1 cellular context compared by ENCODE assay signal in the genomic region with DNA sequence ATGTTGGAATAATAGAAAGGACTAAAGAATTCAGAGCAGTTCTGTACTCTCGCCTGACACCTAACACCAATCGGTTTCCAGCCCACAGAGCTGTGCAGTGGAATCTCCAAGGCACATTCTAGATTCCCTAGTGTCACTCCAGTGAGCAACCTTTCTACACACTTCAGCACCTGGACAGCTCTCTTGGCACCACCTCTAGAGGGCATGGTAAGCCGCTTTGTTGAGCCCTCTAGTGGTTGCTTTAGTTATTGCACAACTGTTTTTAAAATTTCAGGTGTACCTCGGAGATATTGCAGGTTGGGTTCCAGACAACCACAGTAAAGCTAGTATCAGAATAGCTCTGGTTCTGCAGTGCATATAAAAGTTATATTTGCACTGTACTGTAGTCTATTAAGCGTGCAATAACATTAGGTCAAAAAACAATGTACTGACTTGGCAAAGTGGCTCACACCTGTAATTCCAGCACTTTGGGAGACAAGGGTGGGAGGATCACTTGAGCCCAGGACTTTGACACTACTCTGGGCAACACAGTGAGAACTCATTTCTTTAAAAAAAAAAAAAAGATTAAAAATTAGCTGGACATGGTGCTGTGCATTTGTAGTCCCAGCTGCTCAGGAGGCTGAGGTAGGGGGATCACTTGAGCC.
TF ChIP-seq lines count a peak whose summit lies in the region.

No MANE protein-coding gene starts in this region.

TF ChIP-seq in HepG2, 621 proteins besides CTCF, POLR2A, EP300 and RAD21 (continued from another document and continues in another):
- TF ChIP-seq ZNF746 (CRISPR knock-in tag; IDR thresholded peaks at IDR 0.05) = peak; percentile 72; the same call in 1 of the 2 replicates
- TF ChIP-seq CEBPB (IDR thresholded peaks at IDR 0.05; ENCODE audit: borderline replicate concordance, low read depth, low read length) = peak; percentile 98
- TF ChIP-seq SMARCE1 (IDR thresholded peaks at IDR 0.05; ENCODE audit: borderline replicate concordance) = no peak
- TF ChIP-seq, protein P1, sequence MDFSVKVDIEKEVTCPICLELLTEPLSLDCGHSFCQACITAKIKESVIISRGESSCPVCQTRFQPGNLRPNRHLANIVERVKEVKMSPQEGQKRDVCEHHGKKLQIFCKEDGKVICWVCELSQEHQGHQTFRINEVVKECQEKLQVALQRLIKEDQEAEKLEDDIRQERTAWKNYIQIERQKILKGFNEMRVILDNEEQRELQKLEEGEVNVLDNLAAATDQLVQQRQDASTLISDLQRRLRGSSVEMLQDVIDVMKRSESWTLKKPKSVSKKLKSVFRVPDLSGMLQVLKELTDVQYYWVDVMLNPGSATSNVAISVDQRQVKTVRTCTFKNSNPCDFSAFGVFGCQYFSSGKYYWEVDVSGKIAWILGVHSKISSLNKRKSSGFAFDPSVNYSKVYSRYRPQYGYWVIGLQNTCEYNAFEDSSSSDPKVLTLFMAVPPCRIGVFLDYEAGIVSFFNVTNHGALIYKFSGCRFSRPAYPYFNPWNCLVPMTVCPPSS (IDR thresholded peaks at IDR 0.05) = no peak
- TF ChIP-seq, protein P2, sequence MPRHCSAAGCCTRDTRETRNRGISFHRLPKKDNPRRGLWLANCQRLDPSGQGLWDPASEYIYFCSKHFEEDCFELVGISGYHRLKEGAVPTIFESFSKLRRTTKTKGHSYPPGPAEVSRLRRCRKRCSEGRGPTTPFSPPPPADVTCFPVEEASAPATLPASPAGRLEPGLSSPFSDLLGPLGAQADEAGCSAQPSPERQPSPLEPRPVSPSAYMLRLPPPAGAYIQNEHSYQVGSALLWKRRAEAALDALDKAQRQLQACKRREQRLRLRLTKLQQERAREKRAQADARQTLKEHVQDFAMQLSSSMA (CRISPR knock-in tag; IDR thresholded peaks at IDR 0.05) = no peak
- no peak for TF ChIP-seq GPN1 (CRISPR knock-in tag; IDR thresholded peaks at IDR 0.05; ENCODE audit: borderline replicate concordance)
- TF ChIP-seq KLF9 (CRISPR knock-in tag; IDR thresholded peaks at IDR 0.05; ENCODE audit: low read depth) = peak; percentile 96; the same call in 1 of the 2 replicates
- no peak for TF ChIP-seq DR1 (CRISPR knock-in tag; IDR thresholded peaks at IDR 0.05)
- no peak for TF ChIP-seq ZNF567 (CRISPR knock-in tag; IDR thresholded peaks at IDR 0.05; ENCODE audit: borderline replicate concordance)
- peak; percentile 98 for TF ChIP-seq HDAC2 (CRISPR knock-in tag; IDR thresholded peaks at IDR 0.05)
- no peak for TF ChIP-seq RBM22 (optimal IDR thresholded peaks at IDR 0.05; ENCODE audit: low read length)
- TF ChIP-seq, protein P3, sequence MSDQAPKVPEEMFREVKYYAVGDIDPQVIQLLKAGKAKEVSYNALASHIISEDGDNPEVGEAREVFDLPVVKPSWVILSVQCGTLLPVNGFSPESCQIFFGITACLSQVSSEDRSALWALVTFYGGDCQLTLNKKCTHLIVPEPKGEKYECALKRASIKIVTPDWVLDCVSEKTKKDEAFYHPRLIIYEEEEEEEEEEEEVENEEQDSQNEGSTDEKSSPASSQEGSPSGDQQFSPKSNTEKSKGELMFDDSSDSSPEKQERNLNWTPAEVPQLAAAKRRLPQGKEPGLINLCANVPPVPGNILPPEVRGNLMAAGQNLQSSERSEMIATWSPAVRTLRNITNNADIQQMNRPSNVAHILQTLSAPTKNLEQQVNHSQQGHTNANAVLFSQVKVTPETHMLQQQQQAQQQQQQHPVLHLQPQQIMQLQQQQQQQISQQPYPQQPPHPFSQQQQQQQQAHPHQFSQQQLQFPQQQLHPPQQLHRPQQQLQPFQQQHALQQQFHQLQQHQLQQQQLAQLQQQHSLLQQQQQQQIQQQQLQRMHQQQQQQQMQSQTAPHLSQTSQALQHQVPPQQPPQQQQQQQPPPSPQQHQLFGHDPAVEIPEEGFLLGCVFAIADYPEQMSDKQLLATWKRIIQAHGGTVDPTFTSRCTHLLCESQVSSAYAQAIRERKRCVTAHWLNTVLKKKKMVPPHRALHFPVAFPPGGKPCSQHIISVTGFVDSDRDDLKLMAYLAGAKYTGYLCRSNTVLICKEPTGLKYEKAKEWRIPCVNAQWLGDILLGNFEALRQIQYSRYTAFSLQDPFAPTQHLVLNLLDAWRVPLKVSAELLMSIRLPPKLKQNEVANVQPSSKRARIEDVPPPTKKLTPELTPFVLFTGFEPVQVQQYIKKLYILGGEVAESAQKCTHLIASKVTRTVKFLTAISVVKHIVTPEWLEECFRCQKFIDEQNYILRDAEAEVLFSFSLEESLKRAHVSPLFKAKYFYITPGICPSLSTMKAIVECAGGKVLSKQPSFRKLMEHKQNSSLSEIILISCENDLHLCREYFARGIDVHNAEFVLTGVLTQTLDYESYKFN (CRISPR knock-in tag; conservative IDR thresholded peaks at IDR 0.05) = no peak
- no peak for TF ChIP-seq ZNF747 (CRISPR knock-in tag; IDR thresholded peaks at IDR 0.05; ENCODE audit: borderline replicate concordance)
- peak; percentile 93 for TF ChIP-seq ZNF607 (CRISPR knock-in tag; IDR thresholded peaks at IDR 0.05; ENCODE audit: borderline replicate concordance)
- TF ChIP-seq MLLT10 (CRISPR knock-in tag; IDR thresholded peaks at IDR 0.05) = no peak
- TF ChIP-seq ZBTB7A (CRISPR knock-in tag; IDR thresholded peaks at IDR 0.05) = peak; percentile 44; the same call in 1 of the 2 replicates
- 0 out of 2 replicates have a peak, but pooled peaks have one; percentile 69 for TF ChIP-seq ZNF83 (CRISPR knock-in tag; IDR thresholded peaks at IDR 0.05; ENCODE audit: borderline replicate concordance)
- TF ChIP-seq TRIM24 (CRISPR knock-in tag; IDR thresholded peaks at IDR 0.05) = no peak
- peak; percentile 87 for TF ChIP-seq RXRB (CRISPR knock-in tag; IDR thresholded peaks at IDR 0.05; ENCODE audit: borderline replicate concordance)
- peak; percentile 81 for TF ChIP-seq KDM2A (CRISPR knock-in tag; IDR thresholded peaks at IDR 0.05; ENCODE audit: borderline replicate concordance, low read depth)
- TF ChIP-seq, protein P4, sequence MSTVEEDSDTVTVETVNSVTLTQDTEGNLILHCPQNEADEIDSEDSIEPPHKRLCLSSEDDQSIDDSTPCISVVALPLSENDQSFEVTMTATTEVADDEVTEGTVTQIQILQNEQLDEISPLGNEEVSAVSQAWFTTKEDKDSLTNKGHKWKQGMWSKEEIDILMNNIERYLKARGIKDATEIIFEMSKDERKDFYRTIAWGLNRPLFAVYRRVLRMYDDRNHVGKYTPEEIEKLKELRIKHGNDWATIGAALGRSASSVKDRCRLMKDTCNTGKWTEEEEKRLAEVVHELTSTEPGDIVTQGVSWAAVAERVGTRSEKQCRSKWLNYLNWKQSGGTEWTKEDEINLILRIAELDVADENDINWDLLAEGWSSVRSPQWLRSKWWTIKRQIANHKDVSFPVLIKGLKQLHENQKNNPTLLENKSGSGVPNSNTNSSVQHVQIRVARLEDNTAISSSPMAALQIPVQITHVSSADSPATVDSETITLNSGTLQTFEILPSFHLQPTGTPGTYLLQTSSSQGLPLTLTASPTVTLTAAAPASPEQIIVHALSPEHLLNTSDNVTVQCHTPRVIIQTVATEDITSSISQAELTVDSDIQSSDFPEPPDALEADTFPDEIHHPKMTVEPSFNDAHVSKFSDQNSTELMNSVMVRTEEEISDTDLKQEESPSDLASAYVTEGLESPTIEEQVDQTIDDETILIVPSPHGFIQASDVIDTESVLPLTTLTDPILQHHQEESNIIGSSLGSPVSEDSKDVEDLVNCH (CRISPR knock-in tag; IDR thresholded peaks at IDR 0.05) = no peak
- peak; percentile 92 for TF ChIP-seq ZNF780A (CRISPR knock-in tag; IDR thresholded peaks at IDR 0.05)
- peak; percentile 100 for TF ChIP-seq MIER2 (CRISPR knock-in tag; IDR thresholded peaks at IDR 0.05)
- peak; percentile 88; the same call in 1 of the 2 replicates for TF ChIP-seq MEIS2 (CRISPR knock-in tag; IDR thresholded peaks at IDR 0.05)
- TF ChIP-seq POLR2G (IDR thresholded peaks at IDR 0.05; ENCODE audit: low read depth, low read length) = no peak
- TF ChIP-seq ZNF501 (CRISPR knock-in tag; IDR thresholded peaks at IDR 0.05) = no peak
- TF ChIP-seq, protein P5, sequence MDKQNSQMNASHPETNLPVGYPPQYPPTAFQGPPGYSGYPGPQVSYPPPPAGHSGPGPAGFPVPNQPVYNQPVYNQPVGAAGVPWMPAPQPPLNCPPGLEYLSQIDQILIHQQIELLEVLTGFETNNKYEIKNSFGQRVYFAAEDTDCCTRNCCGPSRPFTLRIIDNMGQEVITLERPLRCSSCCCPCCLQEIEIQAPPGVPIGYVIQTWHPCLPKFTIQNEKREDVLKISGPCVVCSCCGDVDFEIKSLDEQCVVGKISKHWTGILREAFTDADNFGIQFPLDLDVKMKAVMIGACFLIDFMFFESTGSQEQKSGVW (CRISPR knock-in tag; IDR thresholded peaks at IDR 0.05; ENCODE audit: borderline replicate concordance) = no peak
- TF ChIP-seq YY1 (IDR thresholded peaks at IDR 0.05; ENCODE audit: insufficient read depth, insufficient replicate concordance, low read depth, low read length) = no peak
- TF ChIP-seq THAP11 (CRISPR knock-in tag; IDR thresholded peaks at IDR 0.05) = peak; percentile 80
- TF ChIP-seq TCF12 (IDR thresholded peaks at IDR 0.05) = no peak
- no peak for TF ChIP-seq TCF12 (CRISPR knock-in tag; IDR thresholded peaks at IDR 0.05)
- peak; percentile 87 for TF ChIP-seq ZNF264 (CRISPR knock-in tag; IDR thresholded peaks at IDR 0.05)
- TF ChIP-seq HHEX (CRISPR knock-in tag; IDR thresholded peaks at IDR 0.05) = no peak
- TF ChIP-seq, protein P6, sequence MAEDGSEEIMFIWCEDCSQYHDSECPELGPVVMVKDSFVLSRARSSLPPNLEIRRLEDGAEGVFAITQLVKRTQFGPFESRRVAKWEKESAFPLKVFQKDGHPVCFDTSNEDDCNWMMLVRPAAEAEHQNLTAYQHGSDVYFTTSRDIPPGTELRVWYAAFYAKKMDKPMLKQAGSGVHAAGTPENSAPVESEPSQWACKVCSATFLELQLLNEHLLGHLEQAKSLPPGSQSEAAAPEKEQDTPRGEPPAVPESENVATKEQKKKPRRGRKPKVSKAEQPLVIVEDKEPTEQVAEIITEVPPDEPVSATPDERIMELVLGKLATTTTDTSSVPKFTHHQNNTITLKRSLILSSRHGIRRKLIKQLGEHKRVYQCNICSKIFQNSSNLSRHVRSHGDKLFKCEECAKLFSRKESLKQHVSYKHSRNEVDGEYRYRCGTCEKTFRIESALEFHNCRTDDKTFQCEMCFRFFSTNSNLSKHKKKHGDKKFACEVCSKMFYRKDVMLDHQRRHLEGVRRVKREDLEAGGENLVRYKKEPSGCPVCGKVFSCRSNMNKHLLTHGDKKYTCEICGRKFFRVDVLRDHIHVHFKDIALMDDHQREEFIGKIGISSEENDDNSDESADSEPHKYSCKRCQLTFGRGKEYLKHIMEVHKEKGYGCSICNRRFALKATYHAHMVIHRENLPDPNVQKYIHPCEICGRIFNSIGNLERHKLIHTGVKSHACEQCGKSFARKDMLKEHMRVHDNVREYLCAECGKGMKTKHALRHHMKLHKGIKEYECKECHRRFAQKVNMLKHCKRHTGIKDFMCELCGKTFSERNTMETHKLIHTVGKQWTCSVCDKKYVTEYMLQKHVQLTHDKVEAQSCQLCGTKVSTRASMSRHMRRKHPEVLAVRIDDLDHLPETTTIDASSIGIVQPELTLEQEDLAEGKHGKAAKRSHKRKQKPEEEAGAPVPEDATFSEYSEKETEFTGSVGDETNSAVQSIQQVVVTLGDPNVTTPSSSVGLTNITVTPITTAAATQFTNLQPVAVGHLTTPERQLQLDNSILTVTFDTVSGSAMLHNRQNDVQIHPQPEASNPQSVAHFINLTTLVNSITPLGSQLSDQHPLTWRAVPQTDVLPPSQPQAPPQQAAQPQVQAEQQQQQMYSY (CRISPR knock-in tag; IDR thresholded peaks at IDR 0.05) = no peak
- TF ChIP-seq, protein P7, sequence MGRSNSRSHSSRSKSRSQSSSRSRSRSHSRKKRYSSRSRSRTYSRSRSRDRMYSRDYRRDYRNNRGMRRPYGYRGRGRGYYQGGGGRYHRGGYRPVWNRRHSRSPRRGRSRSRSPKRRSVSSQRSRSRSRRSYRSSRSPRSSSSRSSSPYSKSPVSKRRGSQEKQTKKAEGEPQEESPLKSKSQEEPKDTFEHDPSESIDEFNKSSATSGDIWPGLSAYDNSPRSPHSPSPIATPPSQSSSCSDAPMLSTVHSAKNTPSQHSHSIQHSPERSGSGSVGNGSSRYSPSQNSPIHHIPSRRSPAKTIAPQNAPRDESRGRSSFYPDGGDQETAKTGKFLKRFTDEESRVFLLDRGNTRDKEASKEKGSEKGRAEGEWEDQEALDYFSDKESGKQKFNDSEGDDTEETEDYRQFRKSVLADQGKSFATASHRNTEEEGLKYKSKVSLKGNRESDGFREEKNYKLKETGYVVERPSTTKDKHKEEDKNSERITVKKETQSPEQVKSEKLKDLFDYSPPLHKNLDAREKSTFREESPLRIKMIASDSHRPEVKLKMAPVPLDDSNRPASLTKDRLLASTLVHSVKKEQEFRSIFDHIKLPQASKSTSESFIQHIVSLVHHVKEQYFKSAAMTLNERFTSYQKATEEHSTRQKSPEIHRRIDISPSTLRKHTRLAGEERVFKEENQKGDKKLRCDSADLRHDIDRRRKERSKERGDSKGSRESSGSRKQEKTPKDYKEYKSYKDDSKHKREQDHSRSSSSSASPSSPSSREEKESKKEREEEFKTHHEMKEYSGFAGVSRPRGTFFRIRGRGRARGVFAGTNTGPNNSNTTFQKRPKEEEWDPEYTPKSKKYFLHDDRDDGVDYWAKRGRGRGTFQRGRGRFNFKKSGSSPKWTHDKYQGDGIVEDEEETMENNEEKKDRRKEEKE (IDR thresholded peaks at IDR 0.05) = no peak
- TF ChIP-seq, protein P8, sequence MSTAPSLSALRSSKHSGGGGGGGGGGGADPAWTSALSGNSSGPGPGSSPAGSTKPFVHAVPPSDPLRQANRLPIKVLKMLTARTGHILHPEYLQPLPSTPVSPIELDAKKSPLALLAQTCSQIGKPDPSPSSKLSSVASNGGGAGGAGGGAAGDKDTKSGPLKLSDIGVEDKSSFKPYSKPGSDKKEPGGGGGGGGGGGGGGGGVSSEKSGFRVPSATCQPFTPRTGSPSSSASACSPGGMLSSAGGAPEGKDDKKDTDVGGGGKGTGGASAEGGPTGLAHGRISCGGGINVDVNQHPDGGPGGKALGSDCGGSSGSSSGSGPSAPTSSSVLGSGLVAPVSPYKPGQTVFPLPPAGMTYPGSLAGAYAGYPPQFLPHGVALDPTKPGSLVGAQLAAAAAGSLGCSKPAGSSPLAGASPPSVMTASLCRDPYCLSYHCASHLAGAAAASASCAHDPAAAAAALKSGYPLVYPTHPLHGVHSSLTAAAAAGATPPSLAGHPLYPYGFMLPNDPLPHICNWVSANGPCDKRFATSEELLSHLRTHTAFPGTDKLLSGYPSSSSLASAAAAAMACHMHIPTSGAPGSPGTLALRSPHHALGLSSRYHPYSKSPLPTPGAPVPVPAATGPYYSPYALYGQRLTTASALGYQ (CRISPR knock-in tag; IDR thresholded peaks at IDR 0.05) = no peak
- TF ChIP-seq NKX3-1 (CRISPR knock-in tag; IDR thresholded peaks at IDR 0.05) = peak; percentile 96; the same call in 1 of the 2 replicates
- TF ChIP-seq, protein P9, sequence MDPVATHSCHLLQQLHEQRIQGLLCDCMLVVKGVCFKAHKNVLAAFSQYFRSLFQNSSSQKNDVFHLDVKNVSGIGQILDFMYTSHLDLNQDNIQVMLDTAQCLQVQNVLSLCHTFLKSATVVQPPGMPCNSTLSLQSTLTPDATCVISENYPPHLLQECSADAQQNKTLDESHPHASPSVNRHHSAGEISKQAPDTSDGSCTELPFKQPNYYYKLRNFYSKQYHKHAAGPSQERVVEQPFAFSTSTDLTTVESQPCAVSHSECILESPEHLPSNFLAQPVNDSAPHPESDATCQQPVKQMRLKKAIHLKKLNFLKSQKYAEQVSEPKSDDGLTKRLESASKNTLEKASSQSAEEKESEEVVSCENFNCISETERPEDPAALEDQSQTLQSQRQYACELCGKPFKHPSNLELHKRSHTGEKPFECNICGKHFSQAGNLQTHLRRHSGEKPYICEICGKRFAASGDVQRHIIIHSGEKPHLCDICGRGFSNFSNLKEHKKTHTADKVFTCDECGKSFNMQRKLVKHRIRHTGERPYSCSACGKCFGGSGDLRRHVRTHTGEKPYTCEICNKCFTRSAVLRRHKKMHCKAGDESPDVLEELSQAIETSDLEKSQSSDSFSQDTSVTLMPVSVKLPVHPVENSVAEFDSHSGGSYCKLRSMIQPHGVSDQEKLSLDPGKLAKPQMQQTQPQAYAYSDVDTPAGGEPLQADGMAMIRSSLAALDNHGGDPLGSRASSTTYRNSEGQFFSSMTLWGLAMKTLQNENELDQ (CRISPR knock-in tag; IDR thresholded peaks at IDR 0.05; ENCODE audit: borderline replicate concordance) = peak; percentile 98
- peak; percentile 89 for TF ChIP-seq ELF3 (CRISPR knock-in tag; IDR thresholded peaks at IDR 0.05)
